Comparison of ENCODE assay signal across 22 cellular contexts in the genomic region with DNA sequence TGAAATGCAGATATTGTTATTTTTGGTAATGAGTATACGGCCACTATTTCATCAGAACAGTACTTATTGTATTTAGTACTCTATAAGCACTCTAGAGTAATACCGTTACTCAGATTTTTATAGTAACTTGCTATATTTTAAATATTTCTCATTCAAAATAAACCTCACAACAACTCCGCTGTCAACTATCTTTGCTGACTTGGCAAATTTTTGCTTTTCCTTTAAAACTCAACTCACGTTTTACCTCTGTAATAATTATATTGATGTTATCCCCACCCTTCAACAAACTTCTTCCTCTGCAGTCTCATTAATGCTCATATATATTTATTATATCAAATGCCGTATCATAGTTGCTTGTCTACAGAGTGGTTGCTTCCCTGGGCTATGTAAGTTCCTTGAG. TPM values are rescaled to one million over a fixed set of nuclear protein-coding genes. Genes with fewer than 3 reads are reported as not detected.
DNase-seq lines count a peak whose midpoint lies in the region; ATAC-seq, FAIRE-seq and TF ChIP-seq lines count a peak whose summit lies in the region.
"Had no signal": no experiment of that assay in that cellular context is flagged by ENCODE, and none has a peak within 500 bp of the region (broad histone marks: within the 10 kb centered on the region; RNA-seq: fewer than 3 reads in every experiment).

No MANE protein-coding gene starts in this region.

- no peak overlapping the region for H2BK12ac ChIP-seq in H1 (ENCODE audit: low read depth, low read length)

- no peak overlapping the region for H3K14ac ChIP-seq in H1 (ENCODE audit: insufficient read length)

- H4K8ac ChIP-seq in H1 (ENCODE audit: extremely low read depth, insufficient read depth, low read length), result no peak overlapping the region

- H2AFZ ChIP-seq in KMS-11 (ENCODE audit: low read depth), result no peak overlapping the region
- no peak overlapping the region for H2AFZ ChIP-seq in OCI-LY7 (ENCODE audit: low read length)
- H2AFZ ChIP-seq in H1 (ENCODE audit: low read length), result no peak overlapping the region
- H2AFZ ChIP-seq: GM23338 had no signal

- no peak overlapping the region for H3K18ac ChIP-seq in H1 (ENCODE audit: extremely low read depth, low read length)

- H3K4me1 ChIP-seq in DOHH2 (ENCODE audit: control insufficient read depth, low read length) (peaks cover 82% of the 10 kb centered on the region), KMS-11 (ENCODE audit: low read depth, poor library complexity, severe bottlenecking) (peaks cover 99% of the 10 kb centered on the region), OCI-LY7 (ENCODE audit: insufficient read depth, low read length, poor library complexity, severe bottlenecking) (peaks cover 63% of the 10 kb centered on the region), H1 (replicated peaks in 1 of 4; ENCODE audit: control insufficient read depth in 3 of 4, insufficient read depth in 4 of 4, low read length in 3 of 4) (no peaks in the 10 kb centered on the region)
- H3K4me1 ChIP-seq: BE2C had no signal

- H3K23ac ChIP-seq in H1 (ENCODE audit: insufficient read length), result no peak overlapping the region

- CTCF ChIA-PET in OCI-LY7 (lab: Charles Lee; ENCODE audit: unreplicated experiment), result no interaction called here
- CTCF ChIA-PET in H1 (lab: Charles Lee; ENCODE audit: partially characterized antibody), result interaction anchor here (0.9 kb wide), 1 partner anchor 57 kb away, joined by 3 read pairs; no protein-coding TSS in a partner anchor

- H3K9me3 ChIP-seq in DOHH2 (ENCODE audit: control insufficient read depth, insufficient read depth, low read length), result no peaks in the 10 kb centered on the region
- H3K9me3 ChIP-seq in OCI-LY7 (ENCODE audit: low read length), result no peaks in the 10 kb centered on the region
- H3K9me3 ChIP-seq in H1 (ENCODE audit: insufficient read depth in 2 of 2, low read depth in 1 of 2, low read length in 1 of 2), result no peaks in the 10 kb centered on the region
- H3K9me3 ChIP-seq: BE2C had no signal

- H3K27me3 ChIP-seq in DOHH2 (ENCODE audit: control insufficient read depth, low read length) (no peaks in the 10 kb centered on the region), KMS-11 (ENCODE audit: insufficient read depth, low read depth) (no peaks in the 10 kb centered on the region), H1 (replicated peaks in 1 of 4; ENCODE audit: control insufficient read depth in 3 of 4, extremely low read depth in 1 of 4, insufficient read depth in 3 of 4, low read length in 3 of 4) (no peaks in the 10 kb centered on the region; a peak in 1 of 7 replicates)

- no peak overlapping the region for H4K91ac ChIP-seq in H1 (replicated peaks; ENCODE audit: insufficient read length, low read length)

- TF ChIP-seq POLR2A in H1 (IDR thresholded peaks at IDR 0.05; ENCODE audit: control extremely low read depth in 1 of 2, low read depth in 2 of 2, low read length in 2 of 2), result no peak

- 90% methylated on average over 5 of the region's 5 CpGs; no CpG with 5 or more reads in 1 of the 2 experiments for WGBS in H1 (ENCODE audit: extremely low coverage in 1 of 2, insufficient coverage in 1 of 2, insufficient read length in 1 of 2, insufficient replicate concordance in 2 of 2, low coverage in 1 of 2, low lambda C conversion rate in 2 of 2, missing lambda C conversion rate in 1 of 2), 2 experiments

- no peak overlapping the region for H2BK15ac ChIP-seq in H1 (ENCODE audit: low read length)

- TF ChIP-seq CTCF in DOHH2 (IDR thresholded peaks at IDR 0.05; ENCODE audit: low read depth, low read length, poor library complexity, severe bottlenecking) (no peak), KMS-11 (conservative IDR thresholded peaks at IDR 0.05; ENCODE audit: low read depth, low read length) (no peak), OCI-LY7 (conservative IDR thresholded peaks at IDR 0.05; ENCODE audit: low read length) (no peak), H1 (IDR thresholded peaks at IDR 0.05; ENCODE audit: control extremely low read depth in 1 of 3, insufficient read depth in 1 of 3, low read depth in 1 of 3, low read length in 3 of 3) (no peak)

- H4K20me1 ChIP-seq in DOHH2 (ENCODE audit: control insufficient read depth, insufficient read depth, low read depth, low read length) (peaks cover 29% of the 10 kb centered on the region), KMS-11 (ENCODE audit: insufficient read depth) (no peaks in the 10 kb centered on the region), OCI-LY7 (ENCODE audit: insufficient read depth, low read length) (peaks cover 24% of the 10 kb centered on the region), H1 (replicated peaks in 1 of 2; ENCODE audit: control insufficient read depth in 1 of 2, insufficient read depth in 2 of 2, low read length in 2 of 2) (no peaks in the 10 kb centered on the region)

- no peak overlapping the region for H2BK5ac ChIP-seq in H1 (ENCODE audit: low read depth, low read length)

- H3K4me2 ChIP-seq in DOHH2 (ENCODE audit: low read length) (peak overlapping the region; percentile 70), KMS-11 (peak overlapping the region; percentile 4; the same call in 1 of the 2 replicates), OCI-LY7 (ENCODE audit: low read length) (peak overlapping the region; percentile 71), H1 (ENCODE audit: insufficient read depth in 1 of 2, low read depth in 2 of 2, low read length in 2 of 2) (no peak overlapping the region)
- H3K4me2 ChIP-seq: GM23338 had no signal

- H3K27ac ChIP-seq in DOHH2 (ENCODE audit: low read depth, low read length), result peak overlapping the region; percentile 44
- 0 out of 2 replicates have a peak overlapping the region, but pooled peaks have one; percentile 9 for H3K27ac ChIP-seq in KMS-11
- H3K27ac ChIP-seq in OCI-LY7 (ENCODE audit: low read depth, low read length, poor library complexity, severe bottlenecking), result no peak overlapping the region
- no peak overlapping the region for H3K27ac ChIP-seq in H1 (ENCODE audit: low read depth, low read length)

- H3K56ac ChIP-seq in H1 (replicated peaks; ENCODE audit: insufficient read length, low read depth, low read length), result no peak overlapping the region

- peak overlapping the region; percentile 66 for H3K4me3 ChIP-seq in DOHH2 (ENCODE audit: low read length)
- no peak overlapping the region for H3K4me3 ChIP-seq in KMS-11 (IDR thresholded peaks at IDR 0.05; ENCODE audit: insufficient read depth, low read depth, low read length)
- peak overlapping the region; percentile 98 for H3K4me3 ChIP-seq in OCI-LY7 (ENCODE audit: low read depth, low read length, poor library complexity, severe bottlenecking)
- H3K4me3 ChIP-seq in H1 (ENCODE audit: extremely low read depth in 1 of 4, insufficient read depth in 2 of 4, low read depth in 3 of 4, low read length in 4 of 4), result no peak overlapping the region
- H3K4me3 ChIP-seq: GM23338 had no signal

- BruUV-seq in OCI-LY7 (replicated peaks; lab: Mats Ljungman, UMichigan), result no TSS peak

- H3K79me1 ChIP-seq in H1 (ENCODE audit: low read depth, low read length), result no peaks in the 10 kb centered on the region

- ATAC-seq in HG03139 (IDR thresholded peaks at IDR 0.05; ENCODE audit: unreplicated experiment) (no peak), HG02970 (IDR thresholded peaks at IDR 0.05; ENCODE audit: low FRiP score, unreplicated experiment) (no peak)
- ATAC-seq: GM23338, HCT116 had no signal

- no peak for TF ChIP-seq RAD21 in H1 (IDR thresholded peaks at IDR 0.05 in 1 of 2, conservative IDR thresholded peaks at IDR 0.05 in 1 of 2; ENCODE audit: low read depth in 2 of 2, low read length in 2 of 2)

- H2AK5ac ChIP-seq in H1 (ENCODE audit: low read depth, low read length), result no peak overlapping the region

- H3F3A ChIP-seq in DOHH2 (ENCODE audit: control insufficient read depth, insufficient read depth), result peaks cover 93% of the 10 kb centered on the region

- no peak overlapping the region for H3K9ac ChIP-seq in KMS-11
- H3K9ac ChIP-seq in H1 (replicated peaks in 1 of 4; ENCODE audit: extremely low read depth in 1 of 4, low read depth in 3 of 4, low read length in 3 of 4), result no peak overlapping the region

- DNase-seq in OCI-LY7 (ENCODE audit: low spot score), result no peak
- no peak for DNase-seq in H1 (ENCODE audit: low read depth in 1 of 2, low spot score in 2 of 2)
- no peak for DNase-seq in DMS 273 (lab: John Stamatoyannopoulos, UW; ENCODE audit: unreplicated experiment)
- DNase-seq: ACHN; BE2C; C1 segment of cervical spinal cord; CD4-positive, CD25-positive, alpha-beta regulatory T cell; CD8-positive, alpha-beta memory T cell; COR-L47; DMS153; DMS79; H7; HFFc6; KBM-7 had no signal

- no peaks in the 10 kb centered on the region for H3K23me2 ChIP-seq in H1 (ENCODE audit: low read depth, low read length)

- H3K9me2 ChIP-seq in DOHH2 (replicated peaks; ENCODE audit: control insufficient read depth, low read length) (no peaks in the 10 kb centered on the region), OCI-LY7 (ENCODE audit: insufficient read depth, low read length) (no peaks in the 10 kb centered on the region)

- H3K36me3 ChIP-seq in DOHH2 (ENCODE audit: control insufficient read depth, low read length) (peaks cover 98% of the 10 kb centered on the region), KMS-11 (ENCODE audit: insufficient read depth) (peaks cover 50% of the 10 kb centered on the region), OCI-LY7 (ENCODE audit: insufficient read depth, low read length) (peaks cover 99% of the 10 kb centered on the region), H1 (ENCODE audit: control insufficient read depth in 2 of 4, insufficient read depth in 4 of 4, low read length in 3 of 4) (no peaks in the 10 kb centered on the region)
- H3K36me3 ChIP-seq: BE2C had no signal

- POLR2A ChIA-PET in OCI-LY7 (lab: Charles Lee), result interaction anchor here (0.6 to 17.1 kb wide), 8 partner anchors 11 to 367 kb away, joined by 3 to 837 read pairs (median 5); a partner anchor contains a TSS
- POLR2A ChIA-PET in H1 (lab: Charles Lee; ENCODE audit: partially characterized antibody), result interaction anchor here (1.6 kb wide), 1 partner anchor 32 kb away, joined by 4 read pairs; no protein-coding TSS in a partner anchor

- H2BK20ac ChIP-seq in H1 (ENCODE audit: low read length), result no peak overlapping the region

- H3K79me2 ChIP-seq in DOHH2 (ENCODE audit: control insufficient read depth, low read length) (peaks cover 57% of the 10 kb centered on the region), KMS-11 (ENCODE audit: insufficient read depth, low read depth) (peaks cover 63% of the 10 kb centered on the region), OCI-LY7 (ENCODE audit: insufficient read depth, low read depth, low read length) (peaks cover 79% of the 10 kb centered on the region), H1 (ENCODE audit: control insufficient read depth in 1 of 2, insufficient read depth in 2 of 2, low read length in 2 of 2) (no peaks in the 10 kb centered on the region)

- H2BK120ac ChIP-seq in H1 (replicated peaks; ENCODE audit: low read depth, low read length), result no peak overlapping the region

- intact Hi-C loops in OCI-LY7 (cut with micrococcal nuclease; ENCODE audit: unreplicated experiment), result no loop called here

- no peak overlapping the region for H4K5ac ChIP-seq in H1 (ENCODE audit: insufficient read length, low read depth, low read length)

- no peak for TF ChIP-seq EP300 in H1 (IDR thresholded peaks at IDR 0.05; ENCODE audit: borderline replicate concordance in 1 of 2, low read depth in 2 of 2, low read length in 2 of 2)

- H3K4ac ChIP-seq in H1 (replicated peaks; ENCODE audit: insufficient read length, low read depth, low read length), result no peak overlapping the region

- no peak for FAIRE-seq in H1 (lab: Jason Lieb, UNC)
- FAIRE-seq: D721Med had no signal

RNA-seq across cellular contexts. Expression of a gene that starts 9.0 kb away (rescaled TPM):
- total RNA-seq in OCI-LY7 (2014; rRNA removed; shearing (Covaris generic)), result 1,460 and 1,542 TPM in 2 replicates
- total RNA-seq in OCI-LY7 (2022), result 1,325 and 1,492 TPM in 2 replicates
- not detected in 2 replicates for total RNA-seq in H1 (2021; fragmentation: NEBNext Ultra II Directional; extraction: Animal tissue kit (Norgen Biotek cat#: 25700))
- polyA plus RNA-seq in H1 (2011; rRNA removed), result not detected in 2 replicates
- polyA plus RNA-seq in H1 (2011; cell fraction: cytosol; rRNA removed), result not detected
- not detected for polyA plus RNA-seq in H1 (2011; cell fraction: nucleus; rRNA removed)
- not detected in 4 replicates for polyA plus RNA-seq in H1 (2012, experiment 1 of 2)
- polyA plus RNA-seq in H1 (2012, experiment 2 of 2), result not detected
- polyA plus RNA-seq in H1 (2013, experiment 1 of 2), result not detected
- not detected for polyA plus RNA-seq in H1 (2013, experiment 2 of 2)
- polyA minus RNA-seq in H1 (2011; rRNA and poly(A)+ RNA removed), result not detected in 2 replicates
- not detected for polyA minus RNA-seq in H1 (2011; cell fraction: cytosol; rRNA and poly(A)+ RNA removed)
- not detected for polyA minus RNA-seq in H1 (2011; cell fraction: nucleus; rRNA and poly(A)+ RNA removed)
- total RNA-seq: A172; CD8-positive, alpha-beta memory T cell; GM23338; H7 had no signal
- polyA plus RNA-seq: CD8-positive, alpha-beta memory T cell had no signal

RNA-seq across cellular contexts. Expression of a gene that starts 28.8 kb away (rescaled TPM):
- 0.32 TPM in 1 of 2 replicates, not detected in the other for total RNA-seq in OCI-LY7 (2014; rRNA removed; shearing (Covaris generic))
- 3.5 and 6.2 TPM in 2 replicates for total RNA-seq in OCI-LY7 (2022)
- total RNA-seq in H1 (2021; fragmentation: NEBNext Ultra II Directional; extraction: Animal tissue kit (Norgen Biotek cat#: 25700)), result not detected in 2 replicates
- polyA plus RNA-seq in H1 (2011; rRNA removed), result not detected in 2 replicates
- polyA plus RNA-seq in H1 (2011; cell fraction: cytosol; rRNA removed), result not detected
- not detected for polyA plus RNA-seq in H1 (2011; cell fraction: nucleus; rRNA removed)
- not detected in 4 replicates for polyA plus RNA-seq in H1 (2012, experiment 1 of 2)
- not detected for polyA plus RNA-seq in H1 (2012, experiment 2 of 2)
- not detected for polyA plus RNA-seq in H1 (2013, experiment 1 of 2)
- not detected for polyA plus RNA-seq in H1 (2013, experiment 2 of 2)
- not detected in 2 replicates for polyA minus RNA-seq in H1 (2011; rRNA and poly(A)+ RNA removed)
- polyA minus RNA-seq in H1 (2011; cell fraction: cytosol; rRNA and poly(A)+ RNA removed), result not detected
- not detected for polyA minus RNA-seq in H1 (2011; cell fraction: nucleus; rRNA and poly(A)+ RNA removed)
- total RNA-seq: A172; CD4-positive, CD25-positive, alpha-beta regulatory T cell; CD8-positive, alpha-beta memory T cell; GM23338; H7 had no signal
- polyA plus RNA-seq: CD4-positive, CD25-positive, alpha-beta regulatory T cell; CD8-positive, alpha-beta memory T cell; GM23338 had no signal

RNA-seq across cellular contexts. Expression of a gene that starts 31.0 kb away (rescaled TPM):
- 34.0 and 51.5 TPM in 2 replicates for total RNA-seq in OCI-LY7 (2014; rRNA removed; shearing (Covaris generic))
- total RNA-seq in OCI-LY7 (2022), result 54.8 and 57.8 TPM in 2 replicates
- 50.6 and 51.3 TPM in 2 replicates for total RNA-seq in H1 (2021; fragmentation: NEBNext Ultra II Directional; extraction: Animal tissue kit (Norgen Biotek cat#: 25700))
- polyA plus RNA-seq in H1 (2011; rRNA removed), result 11.2 and 11.8 TPM in 2 replicates
- 28.4 TPM for polyA plus RNA-seq in H1 (2011; cell fraction: cytosol; rRNA removed)
- 12.8 TPM for polyA plus RNA-seq in H1 (2011; cell fraction: nucleus; rRNA removed)
- 46.0 to 69.3 TPM (median 52.7 TPM) in 4 replicates for polyA plus RNA-seq in H1 (2012, experiment 1 of 2)
- polyA plus RNA-seq in H1 (2012, experiment 2 of 2), result 11.2 TPM
- 50.3 TPM for polyA plus RNA-seq in H1 (2013, experiment 1 of 2)
- polyA plus RNA-seq in H1 (2013, experiment 2 of 2), result 49.7 TPM
- polyA minus RNA-seq in H1 (2011; rRNA and poly(A)+ RNA removed), result 4.8 and 5.4 TPM in 2 replicates
- 7.3 TPM for polyA minus RNA-seq in H1 (2011; cell fraction: cytosol; rRNA and poly(A)+ RNA removed)
- 8.0 TPM for polyA minus RNA-seq in H1 (2011; cell fraction: nucleus; rRNA and poly(A)+ RNA removed)

Comparison
In these comparisons a context has a peak if more than half of its experiments do, and no peak if none do; other contexts are left out.
1. H3K27ac ChIP-seq: peak in DOHH2 (single experiment) and KMS-11 (single experiment); none in OCI-LY7 (single experiment) and H1 (single experiment).
2. H3K4me2 ChIP-seq: peak in DOHH2 (single experiment), KMS-11 (single experiment) and OCI-LY7 (single experiment); none in H1 (0 of 2).
3. H3K4me3 ChIP-seq: peak in DOHH2 (single experiment) and OCI-LY7 (single experiment); none in KMS-11 (single experiment) and H1 (0 of 4).
4. RNA of a gene that starts 9.0 kb away (total RNA-seq): 1,325 to 1,542 TPM in OCI-LY7; not detected in H1; every median in the first group is over 1,000 times any median in the second.